11 cellular contexts compared by ENCODE assay signal in the genomic region with DNA sequence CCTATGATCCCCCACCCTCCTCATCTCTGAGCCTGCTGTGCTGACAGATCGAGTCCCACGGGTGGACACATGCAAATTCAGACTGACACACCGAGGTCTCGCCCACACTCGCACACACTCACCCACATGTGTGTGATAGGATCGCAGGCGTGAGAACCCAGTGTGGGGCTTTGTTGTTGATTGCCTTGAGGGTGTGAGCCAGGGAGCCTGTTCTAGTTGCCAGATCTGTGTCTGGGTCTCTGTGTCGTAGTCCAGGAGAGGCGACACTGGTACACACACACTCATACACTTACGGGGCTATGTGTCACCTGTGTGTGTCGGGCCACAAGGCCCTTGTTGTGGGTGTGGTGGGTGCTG. TPM values are rescaled to one million over a fixed set of nuclear protein-coding genes. Genes with fewer than 3 reads are reported as not detected.
A peak's percentile ranks its signal among the peaks of the same experiment; 100 is the strongest.
DNase-seq lines count a peak whose midpoint lies in the region; ATAC-seq and TF ChIP-seq lines count a peak whose summit lies in the region.
"Had no signal": no experiment of that assay in that cellular context is flagged by ENCODE, and none has a peak within 500 bp of the region (broad histone marks: within the 10 kb centered on the region; RNA-seq: fewer than 3 reads in every experiment).

No MANE protein-coding gene starts in this region.

- H3K27me3 Mint-ChIP-seq in stimulated activated naive CD8-positive, alpha-beta T cell treated with anti-CD3 and anti-CD28 coated beads, Interleukin-15, Interleukin-2, amounts not matched to agents 100 ng/mL and 50 ng/mL, for 24 hours = peaks cover 40% of the 10 kb centered on the region
- H3K27me3 Mint-ChIP-seq in nephron progenitor cell (ENCODE audit: low read depth, poor library complexity) = peaks cover 30% of the 10 kb centered on the region
- H3K27me3 Mint-ChIP-seq in activated naive CD8-positive, alpha-beta T cell treated with anti-CD3 and anti-CD28 coated beads for 36 hours = peaks cover 58% of the 10 kb centered on the region

- H3K4me3 Mint-ChIP-seq in stimulated activated naive CD8-positive, alpha-beta T cell treated with anti-CD3 and anti-CD28 coated beads, Interleukin-15, Interleukin-2, amounts not matched to agents 100 ng/mL and 50 ng/mL, for 24 hours = peak overlapping the region; percentile 35
- H3K4me3 Mint-ChIP-seq in nephron progenitor cell = peak overlapping the region; percentile 94
- no peak overlapping the region for H3K4me3 Mint-ChIP-seq in activated naive CD8-positive, alpha-beta T cell treated with anti-CD3 and anti-CD28 coated beads for 36 hours

- DNase-seq in stimulated activated naive CD8-positive, alpha-beta T cell treated with anti-CD3 and anti-CD28 coated beads, Interleukin-15, Interleukin-2, amounts not matched to agents 100 U/mL and 50 U/mL, for 24 hours = no peak
- DNase-seq in nephron progenitor cell (no peak), H4 (ENCODE audit: low spot score) (no peak), dermis blood vessel endothelial cell (no peak)
- no peak for DNase-seq in activated naive CD8-positive, alpha-beta T cell treated with anti-CD3 and anti-CD28 coated beads for 36 hours
- DNase-seq in activated CD8-positive, alpha-beta memory T cell treated with anti-CD3 and anti-CD28 coated beads, Interleukin-2, amount 50 U/mL, for 48 hours = no peak
- DNase-seq: gastrocnemius medialis, psoas muscle had no signal

- peaks cover 15% of the 10 kb centered on the region for H3K4me1 Mint-ChIP-seq in stimulated activated naive CD8-positive, alpha-beta T cell treated with anti-CD3 and anti-CD28 coated beads, Interleukin-15, Interleukin-2, amounts not matched to agents 100 ng/mL and 50 ng/mL, for 24 hours (ENCODE audit: low read depth)
- H3K4me1 Mint-ChIP-seq in nephron progenitor cell = peaks cover 64% of the 10 kb centered on the region
- peaks cover 10% of the 10 kb centered on the region for H3K4me1 Mint-ChIP-seq in activated naive CD8-positive, alpha-beta T cell treated with anti-CD3 and anti-CD28 coated beads for 36 hours

- no peaks in the 10 kb centered on the region for H3K9me3 Mint-ChIP-seq in stimulated activated naive CD8-positive, alpha-beta T cell treated with anti-CD3 and anti-CD28 coated beads, Interleukin-15, Interleukin-2, amounts not matched to agents 100 ng/mL and 50 ng/mL, for 24 hours
- H3K9me3 Mint-ChIP-seq in nephron progenitor cell = no peaks in the 10 kb centered on the region
- no peaks in the 10 kb centered on the region for H3K9me3 Mint-ChIP-seq in activated naive CD8-positive, alpha-beta T cell treated with anti-CD3 and anti-CD28 coated beads for 36 hours

- no peak for TF ChIP-seq CTCF in nephron progenitor cell (IDR thresholded peaks at IDR 0.05)

- H3K36me3 Mint-ChIP-seq in stimulated activated naive CD8-positive, alpha-beta T cell treated with anti-CD3 and anti-CD28 coated beads, Interleukin-15, Interleukin-2, amounts not matched to agents 100 ng/mL and 50 ng/mL, for 24 hours (ENCODE audit: low read depth) = no peaks in the 10 kb centered on the region
- no peaks in the 10 kb centered on the region for H3K36me3 Mint-ChIP-seq in nephron progenitor cell (ENCODE audit: low read depth)
- H3K36me3 Mint-ChIP-seq in activated naive CD8-positive, alpha-beta T cell treated with anti-CD3 and anti-CD28 coated beads for 36 hours = no peaks in the 10 kb centered on the region

- H3K27ac Mint-ChIP-seq in stimulated activated naive CD8-positive, alpha-beta T cell treated with anti-CD3 and anti-CD28 coated beads, Interleukin-15, Interleukin-2, amounts not matched to agents 100 ng/mL and 50 ng/mL, for 24 hours = no peak overlapping the region
- H3K27ac Mint-ChIP-seq in nephron progenitor cell = no peak overlapping the region
- no peak overlapping the region for H3K27ac Mint-ChIP-seq in activated naive CD8-positive, alpha-beta T cell treated with anti-CD3 and anti-CD28 coated beads for 36 hours

- no peak for ATAC-seq in stimulated activated naive CD8-positive, alpha-beta T cell treated with anti-CD3 and anti-CD28 coated beads, Interleukin-15, Interleukin-2, amounts not matched to agents 100 U/mL and 50 U/mL, for 24 hours
- ATAC-seq in esophagus mucosa = peak; percentile 2
- ATAC-seq: activated CD4-positive, CD25-positive, alpha-beta regulatory T cell treated with anti-CD3 and anti-CD28 coated beads, Interleukin-2, amount 50 U/mL, for 24 hours; gastrocnemius medialis; psoas muscle had no signal

RNA-seq across cellular contexts. Expression of a gene that starts 2.0 kb away (rescaled TPM):
- total RNA-seq in esophagus mucosa = 44.7 TPM
- total RNA-seq in activated naive CD8-positive, alpha-beta T cell treated with anti-CD3 and anti-CD28 coated beads for 36 hours = under 1 TPM; 0.04 to 0.16 TPM
- total RNA-seq in H4 (2014; rRNA removed; shearing (Covaris generic)) = 1.0 and 2.0 TPM in 2 replicates
- total RNA-seq in dermis blood vessel endothelial cell = under 0.01 and 0.23 TPM in 2 replicates

Comparison
In these comparisons a context has a peak if more than half of its experiments do, and no peak if none do; other contexts are left out.
1. RNA of a gene that starts 2.0 kb away (total RNA-seq): 44.7 TPM in esophagus mucosa (single experiment); 1.0 to 2.0 TPM in H4, 0.04 to 0.16 TPM in activated naive CD8-positive, alpha-beta T cell treated with anti-CD3 and anti-CD28 coated beads for 36 hours and under 0.01 to 0.23 TPM in dermis blood vessel endothelial cell; every median in the first group is over 10 times any median in the second.